Comparison of ENCODE assay signal across 16 cellular contexts in genomic region chr11:128042290-128042751, GRCh38.
DNase-seq lines count a peak whose midpoint lies in the region; ATAC-seq and TF ChIP-seq lines count a peak whose summit lies in the region.
"Had no signal": no experiment of that assay in that cellular context is flagged by ENCODE, and none has a peak within 500 bp of the region (broad histone marks: within the 10 kb centered on the region; RNA-seq: fewer than 3 reads in every experiment).

No MANE protein-coding gene starts in this region.

- H3K27ac Mint-ChIP-seq in activated CD8-positive, alpha-beta memory T cell treated with anti-CD3 and anti-CD28 coated beads, Interleukin-2, amount 10 ng/mL, durations not matched to agents 7 days and 5 days, result peak overlapping the region; percentile 57
- no peak overlapping the region for H3K27ac Mint-ChIP-seq in activated naive CD8-positive, alpha-beta T cell treated with anti-CD3 and anti-CD28 coated beads, Interleukin-2, amount 10 ng/mL, durations not matched to agents 7 days and 5 days
- H3K27ac Mint-ChIP-seq in nephron progenitor cell, result peak overlapping the region; percentile 85

- H3K27me3 ChIP-seq in Loucy (ENCODE audit: insufficient read depth, low read length, poor library complexity, severe bottlenecking) (no peaks in the 10 kb centered on the region), upper lobe of left lung (no peaks in the 10 kb centered on the region)

- H3K9me3 ChIP-seq in Loucy (ENCODE audit: insufficient read depth, low read depth, low read length) (peaks cover 3% of the 10 kb centered on the region; the same call in 1 of the 2 replicates), upper lobe of left lung (no peaks in the 10 kb centered on the region)
- H3K9me3 ChIP-seq: sigmoid colon, suprapubic skin had no signal

- peaks cover 3% of the 10 kb centered on the region for H3K9me3 Mint-ChIP-seq in activated CD8-positive, alpha-beta memory T cell treated with anti-CD3 and anti-CD28 coated beads, Interleukin-2, amount 10 ng/mL, durations not matched to agents 7 days and 5 days (ENCODE audit: low read depth)
- peaks cover 3% of the 10 kb centered on the region for H3K9me3 Mint-ChIP-seq in activated naive CD8-positive, alpha-beta T cell treated with anti-CD3 and anti-CD28 coated beads, Interleukin-2, amount 10 ng/mL, durations not matched to agents 7 days and 5 days
- peaks cover 17% of the 10 kb centered on the region for H3K9me3 Mint-ChIP-seq in nephron progenitor cell

- H3K36me3 ChIP-seq in Loucy (ENCODE audit: insufficient read depth, low read length), result no peaks in the 10 kb centered on the region
- H3K36me3 ChIP-seq in upper lobe of left lung, result no peaks in the 10 kb centered on the region
- H3K36me3 ChIP-seq: sigmoid colon, suprapubic skin had no signal

- TF ChIP-seq POLR2A in upper lobe of left lung (IDR thresholded peaks at IDR 0.05), result no peak

- DNase-seq in activated CD8-positive, alpha-beta memory T cell treated with anti-CD3 and anti-CD28 coated beads, Interleukin-2, amount 10 ng/mL, durations not matched to agents 7 days and 5 days, result no peak
- DNase-seq in activated CD8-positive, alpha-beta memory T cell treated with anti-CD3 and anti-CD28 coated beads for 24 hours, result no peak
- DNase-seq in activated naive CD8-positive, alpha-beta T cell treated with anti-CD3 and anti-CD28 coated beads, Interleukin-2, amount 10 ng/mL, durations not matched to agents 7 days and 5 days, result no peak
- DNase-seq in nephron progenitor cell, result peak; percentile 63
- DNase-seq in inferior parietal cortex (ENCODE audit: extremely low spot score), result no peak
- no peak for DNase-seq in upper lobe of left lung
- no peak for DNase-seq in activated effector memory CD4-positive, alpha-beta T cell treated with anti-CD3 and anti-CD28 coated beads, Interleukin-2, amount 50 U/mL, for 16 hours
- DNase-seq: activated CD4-positive, alpha-beta T cell treated with anti-CD3 and anti-CD28 coated beads for 4 hours; activated T-cell treated with anti-CD3 and anti-CD28 coated beads, Interleukin-2, amount 50 U/mL, for 1 hour; effector memory CD4-positive, alpha-beta T cell; nucleus accumbens; SHP77; sigmoid colon; T-helper 9 cell had no signal

- TF ChIP-seq EP300 in upper lobe of left lung (IDR thresholded peaks at IDR 0.05), result no peak

- no peak overlapping the region for H3K9ac ChIP-seq in Loucy (ENCODE audit: low read depth, low read length, poor library complexity, severe bottlenecking)

- H3K4me3 ChIP-seq in Loucy (ENCODE audit: low read length, poor library complexity, severe bottlenecking) (peak overlapping the region; percentile 14), upper lobe of left lung (no peak overlapping the region)
- H3K4me3 ChIP-seq: sigmoid colon, suprapubic skin had no signal

- H3K4me1 Mint-ChIP-seq in activated CD8-positive, alpha-beta memory T cell treated with anti-CD3 and anti-CD28 coated beads, Interleukin-2, amount 10 ng/mL, durations not matched to agents 7 days and 5 days, result peaks cover 50% of the 10 kb centered on the region
- peaks cover 45% of the 10 kb centered on the region for H3K4me1 Mint-ChIP-seq in activated naive CD8-positive, alpha-beta T cell treated with anti-CD3 and anti-CD28 coated beads, Interleukin-2, amount 10 ng/mL, durations not matched to agents 7 days and 5 days
- peaks cover 61% of the 10 kb centered on the region for H3K4me1 Mint-ChIP-seq in nephron progenitor cell

- H3K9me2 ChIP-seq in Loucy (replicated peaks; ENCODE audit: low read depth, low read length), result no peaks in the 10 kb centered on the region

- H2AFZ ChIP-seq in Loucy (ENCODE audit: low read length), result peak overlapping the region; percentile 44; the same call in 1 of the 2 replicates

- H3K4me1 ChIP-seq in Loucy (ENCODE audit: insufficient read depth, low read length, poor library complexity, severe bottlenecking) (peaks cover 54% of the 10 kb centered on the region), upper lobe of left lung (peaks cover 5 to 19% (median 10%) of the 10 kb centered on the region in 4 donors)
- H3K4me1 ChIP-seq: sigmoid colon had no signal

- H3K79me2 ChIP-seq in Loucy (ENCODE audit: insufficient read depth, low read length), result no peaks in the 10 kb centered on the region

- 34 to 45% methylated on average over 3 of the region's 3 CpGs for WGBS in upper lobe of left lung, 2 donors

- H3F3A ChIP-seq in Loucy (ENCODE audit: low read depth), result peaks cover 16% of the 10 kb centered on the region

- H3K4me2 ChIP-seq in Loucy (ENCODE audit: low read depth, low read length, poor library complexity, severe bottlenecking), result peak overlapping the region; percentile 41

- POLR2A ChIA-PET in activated naive CD8-positive, alpha-beta T cell treated with anti-CD3 and anti-CD28 coated beads, Interleukin-2, amount 10 ng/mL, durations not matched to agents 7 days and 5 days (lab: Charles Lee), result no interaction called here

- no peaks in the 10 kb centered on the region for H3K27me3 Mint-ChIP-seq in activated CD8-positive, alpha-beta memory T cell treated with anti-CD3 and anti-CD28 coated beads, Interleukin-2, amount 10 ng/mL, durations not matched to agents 7 days and 5 days
- H3K27me3 Mint-ChIP-seq in activated naive CD8-positive, alpha-beta T cell treated with anti-CD3 and anti-CD28 coated beads, Interleukin-2, amount 10 ng/mL, durations not matched to agents 7 days and 5 days, result no peaks in the 10 kb centered on the region
- peaks cover 7% of the 10 kb centered on the region for H3K27me3 Mint-ChIP-seq in nephron progenitor cell (ENCODE audit: low read depth, poor library complexity)

- H3K27ac ChIP-seq in upper lobe of left lung, result no peak overlapping the region
- H3K27ac ChIP-seq: sigmoid colon, suprapubic skin had no signal

- H3K36me3 Mint-ChIP-seq in activated CD8-positive, alpha-beta memory T cell treated with anti-CD3 and anti-CD28 coated beads, Interleukin-2, amount 10 ng/mL, durations not matched to agents 7 days and 5 days, result peaks cover 14% of the 10 kb centered on the region
- peaks cover 10% of the 10 kb centered on the region for H3K36me3 Mint-ChIP-seq in activated naive CD8-positive, alpha-beta T cell treated with anti-CD3 and anti-CD28 coated beads, Interleukin-2, amount 10 ng/mL, durations not matched to agents 7 days and 5 days
- H3K36me3 Mint-ChIP-seq in nephron progenitor cell (ENCODE audit: low read depth), result peaks cover 12% of the 10 kb centered on the region

- TF ChIP-seq CTCF in Loucy (conservative IDR thresholded peaks at IDR 0.05; ENCODE audit: low read length) (no peak), nephron progenitor cell (IDR thresholded peaks at IDR 0.05) (no peak), upper lobe of left lung (IDR thresholded peaks at IDR 0.05) (no peak)

- no peak overlapping the region for H3K4me3 Mint-ChIP-seq in activated CD8-positive, alpha-beta memory T cell treated with anti-CD3 and anti-CD28 coated beads, Interleukin-2, amount 10 ng/mL, durations not matched to agents 7 days and 5 days
- peak overlapping the region; percentile 23 for H3K4me3 Mint-ChIP-seq in activated naive CD8-positive, alpha-beta T cell treated with anti-CD3 and anti-CD28 coated beads, Interleukin-2, amount 10 ng/mL, durations not matched to agents 7 days and 5 days
- no peak overlapping the region for H3K4me3 Mint-ChIP-seq in nephron progenitor cell

- ATAC-seq in activated CD8-positive, alpha-beta memory T cell treated with anti-CD3 and anti-CD28 coated beads, Interleukin-2, amount 10 ng/mL, durations not matched to agents 7 days and 5 days, result no peak
- ATAC-seq in activated naive CD8-positive, alpha-beta T cell treated with anti-CD3 and anti-CD28 coated beads, Interleukin-2, amount 10 ng/mL, durations not matched to agents 7 days and 5 days (ENCODE audit: low read depth), result no peak
- no peak for ATAC-seq in upper lobe of left lung (ENCODE audit: low FRiP score in 2 of 2)

- CTCF ChIA-PET in activated CD8-positive, alpha-beta memory T cell treated with anti-CD3 and anti-CD28 coated beads, Interleukin-2, amount 10 ng/mL, durations not matched to agents 7 days and 5 days (lab: Charles Lee), result no interaction called here

- no peaks in the 10 kb centered on the region for H4K20me1 ChIP-seq in Loucy (ENCODE audit: insufficient read depth, low read length, poor library complexity, severe bottlenecking)
